15 cellular contexts compared by ENCODE assay signal in the genomic region with DNA sequence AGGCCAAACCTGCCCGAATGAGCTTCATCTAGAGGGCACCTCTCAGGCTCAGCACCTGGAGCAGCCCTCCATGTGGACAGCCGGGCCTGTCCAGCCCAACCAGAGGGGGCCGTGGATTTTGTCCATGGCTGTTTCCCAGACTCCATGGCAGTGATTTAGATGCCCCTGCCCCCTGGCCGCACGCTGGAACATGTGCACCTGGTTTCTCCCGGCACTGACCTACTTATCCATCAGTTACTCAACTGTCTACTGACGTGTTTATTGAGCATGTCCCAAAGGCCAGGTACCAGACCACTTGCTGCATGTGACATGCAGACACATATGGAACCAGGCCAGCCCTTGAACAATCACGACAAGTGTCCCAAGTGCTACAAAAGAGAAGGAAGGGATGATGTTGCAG. TPM values are rescaled to one million over a fixed set of nuclear protein-coding genes. Genes with fewer than 3 reads are reported as not detected.
"Had no signal": no experiment of that assay in that cellular context is flagged by ENCODE, and none has a peak within 500 bp of the region (broad histone marks: within the 10 kb centered on the region; RNA-seq: fewer than 3 reads in every experiment).

No MANE protein-coding gene starts in this region.

RNA-seq across cellular contexts. Expression of a gene that starts 43.1 kb away (rescaled TPM):
- total RNA-seq: activated B cell treated with CpG ODN at 0.5 μM for 24 hours; activated CD4-positive, alpha-beta memory T cell treated with anti-CD3 and anti-CD28 coated beads for 36 hours; activated CD4-positive, alpha-beta memory T cell treated with anti-CD3 and anti-CD28 coated beads, Interleukin-2, amount 10 ng/mL, durations not matched to agents 7 days and 5 days; activated CD4-positive, alpha-beta T cell treated with anti-CD3 and anti-CD28 coated beads for 36 hours; activated CD4-positive, alpha-beta T cell treated with anti-CD3 and anti-CD28 coated beads, Interleukin-2, amount 10 ng/mL, durations not matched to agents 24 days and 14 days; activated CD4-positive, alpha-beta T cell treated with anti-CD3 and anti-CD28 coated beads, Interleukin-2, amount 10 ng/mL, durations not matched to agents 7 days and 5 days; activated CD8-positive, alpha-beta memory T cell treated with anti-CD3 and anti-CD28 coated beads for 36 hours; activated CD8-positive, alpha-beta memory T cell treated with anti-CD3 and anti-CD28 coated beads, Interleukin-2, amount 10 ng/mL, durations not matched to agents 7 days and 5 days; activated CD8-positive, alpha-beta T cell treated with anti-CD3 and anti-CD28 coated beads for 36 hours; activated CD8-positive, alpha-beta T cell treated with anti-CD3 and anti-CD28 coated beads, Interleukin-2, amount 10 ng/mL, durations not matched to agents 7 days and 5 days; T-cell; T-helper 1 cell treated with Interleukin-12 subunit alpha and Interleukin-12 subunit beta and Interleukin-4 antibody, amounts not matched to agents 30 ng/mL and 1 ng/mL, for 36 hours; T-helper 17 cell; T-helper 2 cell treated with Interferon-gamma antibody and Interleukin-4, amounts not matched to agents 100 ng/mL and 5 ng/mL, for 36 hours had no signal

RNA-seq across cellular contexts. Expression of a gene that starts 47.6 kb away (rescaled TPM):
- total RNA-seq: activated B cell treated with CpG ODN at 0.5 μM for 24 hours; activated CD4-positive, alpha-beta memory T cell treated with anti-CD3 and anti-CD28 coated beads for 36 hours; activated CD4-positive, alpha-beta memory T cell treated with anti-CD3 and anti-CD28 coated beads, Interleukin-2, amount 10 ng/mL, durations not matched to agents 7 days and 5 days; activated CD4-positive, alpha-beta T cell treated with anti-CD3 and anti-CD28 coated beads for 36 hours; activated CD4-positive, alpha-beta T cell treated with anti-CD3 and anti-CD28 coated beads, Interleukin-2, amount 10 ng/mL, durations not matched to agents 24 days and 14 days; activated CD4-positive, alpha-beta T cell treated with anti-CD3 and anti-CD28 coated beads, Interleukin-2, amount 10 ng/mL, durations not matched to agents 7 days and 5 days; activated CD8-positive, alpha-beta memory T cell treated with anti-CD3 and anti-CD28 coated beads for 36 hours; activated CD8-positive, alpha-beta memory T cell treated with anti-CD3 and anti-CD28 coated beads, Interleukin-2, amount 10 ng/mL, durations not matched to agents 7 days and 5 days; activated CD8-positive, alpha-beta T cell treated with anti-CD3 and anti-CD28 coated beads for 36 hours; activated CD8-positive, alpha-beta T cell treated with anti-CD3 and anti-CD28 coated beads, Interleukin-2, amount 10 ng/mL, durations not matched to agents 7 days and 5 days; T-cell; T-helper 1 cell treated with Interleukin-12 subunit alpha and Interleukin-12 subunit beta and Interleukin-4 antibody, amounts not matched to agents 30 ng/mL and 1 ng/mL, for 36 hours; T-helper 17 cell; T-helper 2 cell treated with Interferon-gamma antibody and Interleukin-4, amounts not matched to agents 100 ng/mL and 5 ng/mL, for 36 hours; WTC11 had no signal
